22 cellular contexts compared by ENCODE assay signal in the genomic region with DNA sequence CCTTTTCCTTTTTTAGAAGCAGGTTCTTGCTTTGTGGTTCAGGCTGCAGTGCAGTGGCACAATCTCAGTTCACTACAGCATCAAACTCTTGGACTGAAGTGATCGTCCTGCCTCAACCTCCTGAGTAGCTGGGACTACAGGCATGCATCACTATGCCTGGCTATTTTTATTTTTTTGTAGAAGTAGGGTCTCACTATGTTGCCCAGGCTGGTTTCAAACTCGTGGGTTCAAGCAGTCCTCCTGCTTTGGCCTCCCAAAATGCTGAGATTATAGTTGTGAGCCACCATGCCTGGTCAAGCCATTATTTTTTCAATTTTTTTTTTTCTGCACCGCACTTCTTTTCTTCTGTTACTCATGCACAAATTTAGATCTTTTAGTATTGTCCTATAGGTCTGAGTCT.
"Had no signal": no experiment of that assay in that cellular context is flagged by ENCODE, and none has a peak within 500 bp of the region (broad histone marks: within the 10 kb centered on the region; RNA-seq: fewer than 3 reads in every experiment).

No MANE protein-coding gene starts in this region.

- DNase-seq: IMR-90, MM.1S, NCI-H1092 treated with DMSO at 0.1 percent for 48 hours, NCI-H1417, NCI-H146, NCI-H1694 treated with DMSO at 0.1 percent for 48 hours, NCI-H1930, NCI-H2081, NCI-H2107, NCI-H2227 treated with DMSO at 0.1 percent for 48 hours, NCI-H524, NCI-H526 treated with DMSO at 0.1 percent for 48 hours, NCI-H748 treated with DMSO at 0.1 percent for 48 hours, PC-3, SHP77, SK-N-SH, SW 1271, T-cell had no signal

- ATAC-seq: HepG2, Panc1, PC-3, T-cell had no signal

- FAIRE-seq: HepG2 had no signal

- H3K4me2 ChIP-seq: SK-N-SH had no signal

- H3K9ac ChIP-seq: KMS-11, SK-N-SH had no signal

- H3K27ac ChIP-seq: RWPE1 had no signal
